27 cellular contexts compared by ENCODE assay signal in genomic region chr13:89845874-89846273, GRCh38.
DNase-seq lines count a peak whose midpoint lies in the region; ATAC-seq, FAIRE-seq and TF ChIP-seq lines count a peak whose summit lies in the region.
"Had no signal": no experiment of that assay in that cellular context is flagged by ENCODE, and none has a peak within 500 bp of the region (broad histone marks: within the 10 kb centered on the region; RNA-seq: fewer than 3 reads in every experiment).

No MANE protein-coding gene starts in this region.

- H3K36me3 Mint-ChIP-seq in MCF 10A (ENCODE audit: insufficient read depth, unreplicated experiment), result no peaks in the 10 kb centered on the region
- H3K36me3 Mint-ChIP-seq in neural progenitor cell, result no peaks in the 10 kb centered on the region
- H3K36me3 Mint-ChIP-seq: CD8-positive, alpha-beta T cell had no signal

- H3K9me1 ChIP-seq in K562 (ENCODE audit: control insufficient read depth, insufficient read depth, low read length), result no peaks in the 10 kb centered on the region

- CTCF ChIA-PET in mammary epithelial cell (lab: Charles Lee; ENCODE audit: low non-redundant PET), result no interaction called here
- CTCF ChIA-PET in MCF 10A (lab: Yijun Ruan, JAX), result no interaction called here
- CTCF ChIA-PET in K562 (lab: Yijun Ruan, JAX; ENCODE audit: low intra/inter-chr PET ratio), result no interaction called here

- in situ Hi-C loops in mammary epithelial cell (cut with MboI; ENCODE audit: low sequenced_read_pairs in 2 of 2), result no loop called here
- in situ Hi-C loops in K562 (cut with MboI), result no loop called here

- BruUV-seq in mammary epithelial cell (replicated peaks; lab: Mats Ljungman, UMichigan) (no TSS peak), MCF 10A (replicated peaks; lab: Mats Ljungman, UMichigan) (no TSS peak), K562 (replicated peaks; lab: Mats Ljungman, UMichigan) (no TSS peak)

- H3K9me3 ChIP-seq in mammary epithelial cell (replicated peaks; ENCODE audit: insufficient read depth, low read length) (no peaks in the 10 kb centered on the region), OCI-LY3 (ENCODE audit: insufficient read depth, low read length) (no peaks in the 10 kb centered on the region; the same call in none of the 2 replicates), K562 (replicated peaks; ENCODE audit: control insufficient read depth, insufficient read depth, low read depth, low read length) (no peaks in the 10 kb centered on the region; the same call in 1 of the 2 replicates), neural progenitor cell (ENCODE audit: low read depth) (no peaks in the 10 kb centered on the region), stomach (no peaks in the 10 kb centered on the region)
- H3K9me3 ChIP-seq: A549, Caco-2 had no signal

- H3K4me3 Mint-ChIP-seq in MCF 10A (ENCODE audit: unreplicated experiment) (no peak overlapping the region), neural progenitor cell (no peak overlapping the region)
- H3K4me3 Mint-ChIP-seq: B cell; CD4-positive, alpha-beta T cell; CD8-positive, alpha-beta T cell had no signal

- no peak for FAIRE-seq in K562 (lab: Jason Lieb, UNC)
- FAIRE-seq: A549, D721Med, GM12878, GM12892, GM18507 had no signal

- H3K27me3 ChIP-seq in mammary epithelial cell (ENCODE audit: insufficient read depth, low read length), result no peaks in the 10 kb centered on the region
- H3K27me3 ChIP-seq in OCI-LY3 (ENCODE audit: low read depth, low read length), result no peaks in the 10 kb centered on the region
- H3K27me3 ChIP-seq in K562 (ENCODE audit: control insufficient read depth in 2 of 2, insufficient read depth in 2 of 2, low read length in 2 of 2), result no peaks in the 10 kb centered on the region
- no peaks in the 10 kb centered on the region for H3K27me3 ChIP-seq in neural progenitor cell
- H3K27me3 ChIP-seq in stomach, result no peaks in the 10 kb centered on the region
- H3K27me3 ChIP-seq: BLaER1 treated with 17β-estradiol and CSF1 and Interleukin-3, amounts not matched to agents 10 nM and 100 nM had no signal

- no peaks in the 10 kb centered on the region for H3K27me3 Mint-ChIP-seq in MCF 10A (ENCODE audit: insufficient read depth, unreplicated experiment)
- peaks cover 3% of the 10 kb centered on the region for H3K27me3 Mint-ChIP-seq in neural progenitor cell (ENCODE audit: insufficient read depth, low read depth)
- H3K27me3 Mint-ChIP-seq: B cell; CD4-positive, alpha-beta T cell had no signal

- TF ChIP-seq POLR2A in K562 (conservative IDR thresholded peaks at IDR 0.05) (no peak), stomach (IDR thresholded peaks at IDR 0.05) (no peak)

- POLR2A ChIA-PET in MCF 10A (lab: Yijun Ruan, JAX), result no interaction called here
- POLR2A ChIA-PET in K562 (lab: Yijun Ruan, JAX), result no interaction called here

- no peak overlapping the region for H3K9ac ChIP-seq in mammary epithelial cell (ENCODE audit: insufficient read depth, low read length)
- H3K9ac ChIP-seq in OCI-LY3 (ENCODE audit: low read length), result no peak overlapping the region
- no peak overlapping the region for H3K9ac ChIP-seq in K562 (ENCODE audit: insufficient read depth in 1 of 2, low read depth in 2 of 2, low read length in 2 of 2)
- H3K9ac ChIP-seq in neural progenitor cell, result no peak overlapping the region
- H3K9ac ChIP-seq: BLaER1 treated with 17β-estradiol and CSF1 and Interleukin-3, amounts not matched to agents 10 nM and 100 nM had no signal

- H3K36me3 ChIP-seq in mammary epithelial cell (ENCODE audit: insufficient read depth, low read length) (no peaks in the 10 kb centered on the region), OCI-LY3 (replicated peaks; ENCODE audit: low read depth, low read length) (no peaks in the 10 kb centered on the region), K562 (ENCODE audit: control insufficient read depth, insufficient read depth, low read length) (no peaks in the 10 kb centered on the region), neural progenitor cell (no peaks in the 10 kb centered on the region), stomach (no peaks in the 10 kb centered on the region)
- H3K36me3 ChIP-seq: BLaER1 treated with 17β-estradiol and CSF1 and Interleukin-3, amounts not matched to agents 10 nM and 100 nM had no signal

- TF ChIP-seq CTCF in mammary epithelial cell (conservative IDR thresholded peaks at IDR 0.05 in 1 of 2, IDR thresholded peaks at IDR 0.05 in 1 of 2; ENCODE audit: extremely low read depth in 1 of 2, insufficient read depth in 1 of 2, low read depth in 1 of 2, low read length in 2 of 2), result no peak
- TF ChIP-seq CTCF in MCF 10A (IDR thresholded peaks at IDR 0.05; ENCODE audit: unreplicated experiment), result no peak
- no peak for TF ChIP-seq CTCF in OCI-LY3 (IDR thresholded peaks at IDR 0.05; ENCODE audit: low read depth, low read length)
- no peak for TF ChIP-seq CTCF in K562 (IDR thresholded peaks at IDR 0.05 in 2 of 3, conservative IDR thresholded peaks at IDR 0.05 in 1 of 3; ENCODE audit: insufficient read depth in 2 of 3, low read depth in 1 of 3, low read length in 3 of 3)
- TF ChIP-seq CTCF in neural progenitor cell (IDR thresholded peaks at IDR 0.05), result no peak
- TF ChIP-seq CTCF in stomach (IDR thresholded peaks at IDR 0.05), result no peak

- H3K79me2 ChIP-seq in mammary epithelial cell (ENCODE audit: insufficient read depth, low read length) (no peaks in the 10 kb centered on the region), OCI-LY3 (ENCODE audit: low read length) (no peaks in the 10 kb centered on the region), K562 (ENCODE audit: control insufficient read depth, insufficient read depth, low read length) (no peaks in the 10 kb centered on the region), neural progenitor cell (ENCODE audit: low read depth) (no peaks in the 10 kb centered on the region)

- no peak overlapping the region for H3K27ac ChIP-seq in mammary epithelial cell (ENCODE audit: insufficient read depth, low read depth, low read length)
- no peak overlapping the region for H3K27ac ChIP-seq in OCI-LY3 (ENCODE audit: low read length)
- no peak overlapping the region for H3K27ac ChIP-seq in K562 (ENCODE audit: extremely low read depth, low read depth, low read length)
- H3K27ac ChIP-seq in neural progenitor cell, result no peak overlapping the region
- no peak overlapping the region for H3K27ac ChIP-seq in stomach
- H3K27ac ChIP-seq: 22Rv1; A549; BLaER1 treated with 17β-estradiol and CSF1 and Interleukin-3, amounts not matched to agents 10 nM and 100 nM; C4-2B had no signal

- H3K27ac Mint-ChIP-seq in MCF 10A (ENCODE audit: low read depth, unreplicated experiment) (no peak overlapping the region), neural progenitor cell (no peak overlapping the region)
- H3K27ac Mint-ChIP-seq: B cell; CD4-positive, alpha-beta T cell; CD8-positive, alpha-beta T cell had no signal

- H3K4me1 ChIP-seq in mammary epithelial cell (ENCODE audit: insufficient read depth, low read length) (no peaks in the 10 kb centered on the region), OCI-LY3 (ENCODE audit: low read length) (no peaks in the 10 kb centered on the region; the same call in 1 of the 2 replicates), K562 (replicated peaks in 1 of 2; ENCODE audit: control insufficient read depth in 2 of 2, insufficient read depth in 2 of 2, low read length in 2 of 2) (no peaks in the 10 kb centered on the region), neural progenitor cell (no peaks in the 10 kb centered on the region), stomach (no peaks in the 10 kb centered on the region)
- H3K4me1 ChIP-seq: A549; BLaER1 treated with 17β-estradiol and CSF1 and Interleukin-3, amounts not matched to agents 10 nM and 100 nM; Caco-2 had no signal

- no peaks in the 10 kb centered on the region for H3F3A ChIP-seq in neural progenitor cell (ENCODE audit: low read depth)

- H4K20me1 ChIP-seq in mammary epithelial cell (ENCODE audit: insufficient read depth, low read length) (no peaks in the 10 kb centered on the region), OCI-LY3 (ENCODE audit: insufficient read depth, low read length) (no peaks in the 10 kb centered on the region), K562 (replicated peaks; ENCODE audit: control insufficient read depth, insufficient read depth, low read length) (no peaks in the 10 kb centered on the region), neural progenitor cell (ENCODE audit: low read depth) (no peaks in the 10 kb centered on the region)
- H4K20me1 ChIP-seq: BLaER1 treated with 17β-estradiol and CSF1 and Interleukin-3, amounts not matched to agents 10 nM and 100 nM had no signal

- H3K9me3 Mint-ChIP-seq in MCF 10A (ENCODE audit: unreplicated experiment), result no peaks in the 10 kb centered on the region
- no peaks in the 10 kb centered on the region for H3K9me3 Mint-ChIP-seq in neural progenitor cell

- intact Hi-C loops in mammary epithelial cell (cut with micrococcal nuclease) (no loop called here), MCF 10A (cut with micrococcal nuclease) (no loop called here), K562 (cut with micrococcal nuclease) (no loop called here), stomach (cut with DNase I; ENCODE audit: low total_unique reads) (no loop called here)

- TF ChIP-seq EP300 in K562 (IDR thresholded peaks at IDR 0.05; ENCODE audit: low read length) (no peak), stomach (IDR thresholded peaks at IDR 0.05) (no peak)

- DNase-seq in mammary epithelial cell (no peak), MCF 10A (ENCODE audit: unreplicated experiment) (no peak), K562 (ENCODE audit: extremely low read depth in 1 of 4, low spot score in 3 of 4) (no peak), neural progenitor cell (ENCODE audit: low spot score) (no peak), stomach (no peak), NCI-H1105 (lab: John Stamatoyannopoulos, UW) (no peak), OCI-M2 (lab: John Stamatoyannopoulos, UW; ENCODE audit: unreplicated experiment) (no peak)
- DNase-seq: AML-193; Caco-2; Calu3; CD4-positive, alpha-beta T cell; CD8-positive, alpha-beta T cell; DMS53; DMS79; DND-41; EL; GDM1 had no signal

- H3K4me1 Mint-ChIP-seq in MCF 10A (ENCODE audit: insufficient read depth, unreplicated experiment), result no peaks in the 10 kb centered on the region
- no peaks in the 10 kb centered on the region for H3K4me1 Mint-ChIP-seq in neural progenitor cell
- H3K4me1 Mint-ChIP-seq: B cell had no signal

- no peak overlapping the region for H3K4me2 ChIP-seq in mammary epithelial cell (ENCODE audit: insufficient read depth, low read depth, low read length)
- no peak overlapping the region for H3K4me2 ChIP-seq in OCI-LY3 (ENCODE audit: low read length)
- no peak overlapping the region for H3K4me2 ChIP-seq in K562 (ENCODE audit: insufficient read depth, low read length)
- no peak overlapping the region for H3K4me2 ChIP-seq in neural progenitor cell
- H3K4me2 ChIP-seq: A549; BLaER1 treated with 17β-estradiol and CSF1 and Interleukin-3, amounts not matched to agents 10 nM and 100 nM had no signal

- no peak for ATAC-seq in K562
- ATAC-seq: A549; CD8-positive, alpha-beta T cell; GM12878 had no signal

- H2AFZ ChIP-seq in mammary epithelial cell (ENCODE audit: low read depth, low read length) (peak overlapping the region; percentile 53), OCI-LY3 (ENCODE audit: low read depth, low read length) (peak overlapping the region; percentile 40), K562 (ENCODE audit: low read depth, low read length) (no peak overlapping the region), neural progenitor cell (replicated peaks) (peak overlapping the region; percentile 7)

- TF ChIP-seq RAD21 in K562 (CRISPR knock-in tag; conservative IDR thresholded peaks at IDR 0.05 in 1 of 2, IDR thresholded peaks at IDR 0.05 in 1 of 2), result no peak

- dilution Hi-C loops in mammary epithelial cell (cut with HindIII; ENCODE audit: low sequenced_read_pairs), result no loop called here

- 5% methylated on average over 3 of the region's 3 CpGs for WGBS in mammary epithelial cell (ENCODE audit: low coverage, missing lambda C conversion rate)
- 0% methylated on average over 3 of the region's 3 CpGs for WGBS in K562 (ENCODE audit: insufficient coverage, low coverage, missing lambda C conversion rate)
- WGBS in stomach, 5 donors, result 17 to 48% (median 32%) methylated on average over 3 of the region's 3 CpGs

- H3K4me3 ChIP-seq in mammary epithelial cell (replicated peaks in 1 of 3; ENCODE audit: insufficient read depth in 1 of 3, low read depth in 2 of 3, low read length in 3 of 3), result no peak overlapping the region
- H3K4me3 ChIP-seq in OCI-LY3 (ENCODE audit: low read length), result no peak overlapping the region
- H3K4me3 ChIP-seq in K562, result no peak overlapping the region
- H3K4me3 ChIP-seq in neural progenitor cell, result no peak overlapping the region
- no peak overlapping the region for H3K4me3 ChIP-seq in stomach
- H3K4me3 ChIP-seq: A549; BLaER1 treated with 17β-estradiol and CSF1 and Interleukin-3, amounts not matched to agents 10 nM and 100 nM; GM12878 had no signal
